10 cellular contexts compared by ENCODE assay signal in the genomic region with DNA sequence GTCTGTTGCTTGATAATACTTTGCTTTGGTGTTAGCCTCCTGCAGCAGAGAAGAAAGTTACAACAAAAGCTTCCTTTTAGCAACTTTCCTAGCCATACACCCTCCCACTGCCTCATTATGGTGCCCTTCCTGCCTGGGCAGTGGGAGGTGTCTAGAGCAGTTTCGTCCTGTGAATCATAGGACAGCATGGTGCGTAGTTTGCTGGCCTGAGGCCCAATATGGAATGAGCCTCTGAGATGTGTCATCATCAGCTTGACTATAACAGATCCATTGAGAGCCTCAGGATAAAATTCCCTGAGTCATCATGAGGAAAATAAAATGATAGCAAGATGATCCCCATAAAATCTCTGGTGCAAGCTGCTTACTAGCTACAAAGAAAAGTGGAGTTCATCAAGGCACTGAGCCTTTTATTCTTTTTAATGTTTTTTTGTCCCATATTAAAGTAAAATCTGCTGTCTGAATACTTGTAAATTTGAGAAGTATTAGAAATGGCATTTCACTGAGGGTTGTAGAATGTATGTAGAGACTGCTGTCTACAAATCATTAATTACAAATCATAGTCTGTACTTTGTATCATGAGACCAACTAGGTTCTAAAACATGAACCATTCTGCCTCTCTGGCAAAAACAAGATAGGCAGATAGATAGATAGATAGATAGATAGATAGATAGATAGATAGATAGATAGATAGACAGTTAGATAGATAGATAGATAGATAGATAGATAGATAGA.
DNase-seq lines count a peak whose midpoint lies in the region; ATAC-seq, FAIRE-seq and TF ChIP-seq lines count a peak whose summit lies in the region.
"Had no signal": no experiment of that assay in that cellular context is flagged by ENCODE, and none has a peak within 500 bp of the region (broad histone marks: within the 10 kb centered on the region; RNA-seq: fewer than 3 reads in every experiment).

No MANE protein-coding gene starts in this region.

- H3K27me3 ChIP-seq in adrenal gland (no peaks in the 10 kb centered on the region), neuronal stem cell (ENCODE audit: control insufficient read depth in 3 of 3, insufficient read depth in 3 of 3, low read depth in 1 of 3, low read length in 3 of 3) (no peaks in the 10 kb centered on the region)
- H3K27me3 ChIP-seq: BLaER1 treated with 17β-estradiol and CSF1 and Interleukin-3, amounts not matched to agents 10 nM and 100 nM had no signal

- H3K4me2 ChIP-seq in neuronal stem cell (ENCODE audit: insufficient read depth, low read length, poor library complexity, severe bottlenecking): no peak overlapping the region
- H3K4me2 ChIP-seq: BLaER1 treated with 17β-estradiol and CSF1 and Interleukin-3, amounts not matched to agents 10 nM and 100 nM had no signal

- no peak for TF ChIP-seq CTCF in adrenal gland (IDR thresholded peaks at IDR 0.05)

- no peak overlapping the region for H3K23ac ChIP-seq in neuronal stem cell (ENCODE audit: low read depth, low read length, poor library complexity)

- no peak overlapping the region for H3K4me3 ChIP-seq in adrenal gland
- H3K4me3 ChIP-seq in neuronal stem cell (ENCODE audit: low read length in 2 of 2): no peak overlapping the region
- H3K4me3 ChIP-seq: BLaER1 treated with 17β-estradiol and CSF1 and Interleukin-3, amounts not matched to agents 10 nM and 100 nM had no signal

- intact Hi-C loops in adrenal gland (cut with DNase I): no loop called here

- no peak overlapping the region for H2BK12ac ChIP-seq in neuronal stem cell (ENCODE audit: low read length)

- no peaks in the 10 kb centered on the region for H3K36me3 ChIP-seq in adrenal gland (replicated peaks in 1 of 2)
- no peaks in the 10 kb centered on the region for H3K36me3 ChIP-seq in neuronal stem cell (replicated peaks in 1 of 2; ENCODE audit: control insufficient read depth in 2 of 2, insufficient read depth in 2 of 2, low read length in 2 of 2)
- H3K36me3 ChIP-seq: BLaER1 treated with 17β-estradiol and CSF1 and Interleukin-3, amounts not matched to agents 10 nM and 100 nM had no signal

- H4K91ac ChIP-seq in neuronal stem cell (ENCODE audit: low read depth, low read length, poor library complexity): no peak overlapping the region

- H3K4me1 ChIP-seq in adrenal gland (replicated peaks in 1 of 2) (no peaks in the 10 kb centered on the region), neuronal stem cell (ENCODE audit: control insufficient read depth in 2 of 2, insufficient read depth in 1 of 2, low read depth in 1 of 2, low read length in 2 of 2) (no peaks in the 10 kb centered on the region)
- H3K4me1 ChIP-seq: BLaER1 treated with 17β-estradiol and CSF1 and Interleukin-3, amounts not matched to agents 10 nM and 100 nM had no signal

- H2BK120ac ChIP-seq in neuronal stem cell (ENCODE audit: low read depth, low read length): no peak overlapping the region

- no peaks in the 10 kb centered on the region for H3K79me1 ChIP-seq in neuronal stem cell (ENCODE audit: low read depth, low read length)

- no peak overlapping the region for H3K27ac ChIP-seq in adrenal gland
- no peak overlapping the region for H3K27ac ChIP-seq in neuronal stem cell (replicated peaks; ENCODE audit: low read length)
- H3K27ac ChIP-seq: BLaER1 treated with 17β-estradiol and CSF1 and Interleukin-3, amounts not matched to agents 10 nM and 100 nM had no signal

- no peak overlapping the region for H3K4ac ChIP-seq in neuronal stem cell (ENCODE audit: low read length)

- TF ChIP-seq POLR2A in adrenal gland (IDR thresholded peaks at IDR 0.05): no peak

- H3K18ac ChIP-seq in neuronal stem cell (ENCODE audit: low read length): no peak overlapping the region

- DNase-seq in HPDE6-E6E7 (ENCODE audit: extremely low spot score): peak; percentile 69
- peak in 6 of 7 donors; percentile 9 to 48 (median 26) for DNase-seq in adrenal gland
- DNase-seq in islet precursor cell: peak; percentile 78
- DNase-seq in stimulated activated naive CD8-positive, alpha-beta T cell treated with anti-CD3 and anti-CD28 coated beads, Interleukin-15, Interleukin-2, amounts not matched to agents 100 U/mL and 50 U/mL, for 24 hours: no peak
- no peak for DNase-seq in NCI-H1930 (lab: John Stamatoyannopoulos, UW)
- DNase-seq in neuronal stem cell (ENCODE audit: low spot score): no peak
- DNase-seq: Right ventricle myocardium superior had no signal

- FAIRE-seq in A204.1 (lab: Jason Lieb, UNC): peak; percentile 98

- no peak overlapping the region for H2AK5ac ChIP-seq in neuronal stem cell (ENCODE audit: low read depth, low read length)

- ATAC-seq in GM18858 (IDR thresholded peaks at IDR 0.05; ENCODE audit: unreplicated experiment): no peak
- ATAC-seq in stimulated activated naive CD8-positive, alpha-beta T cell treated with anti-CD3 and anti-CD28 coated beads, Interleukin-15, Interleukin-2, amounts not matched to agents 100 U/mL and 50 U/mL, for 24 hours: no peak

- no peak overlapping the region for H2BK15ac ChIP-seq in neuronal stem cell (ENCODE audit: low read length)

- WGBS in adrenal gland, 4 donors: 45 to 71% (median 55%) methylated on average over 2 of the region's 2 CpGs
- no CpG with 5 or more reads among the region's 2 CpGs for WGBS in neuronal stem cell (ENCODE audit: extremely low coverage in 2 of 2, insufficient read length in 2 of 2, insufficient replicate concordance in 1 of 2), 2 donors

- no peak overlapping the region for H2AFZ ChIP-seq in neuronal stem cell (ENCODE audit: low read length)

- H2BK5ac ChIP-seq in neuronal stem cell (ENCODE audit: low read length): no peak overlapping the region

- no peak overlapping the region for H3K14ac ChIP-seq in neuronal stem cell (ENCODE audit: low read length)

- no peak overlapping the region for H3K9ac ChIP-seq in neuronal stem cell (ENCODE audit: low read depth, low read length, poor library complexity)
- H3K9ac ChIP-seq: BLaER1 treated with 17β-estradiol and CSF1 and Interleukin-3, amounts not matched to agents 10 nM and 100 nM had no signal

- no peak overlapping the region for H4K8ac ChIP-seq in neuronal stem cell (ENCODE audit: low read depth, low read length)

- H3K9me3 ChIP-seq in adrenal gland (replicated peaks in 1 of 3) (no peaks in the 10 kb centered on the region), neuronal stem cell (replicated peaks in 1 of 2; ENCODE audit: control insufficient read depth in 2 of 2, insufficient read depth in 1 of 2, low read depth in 1 of 2, low read length in 2 of 2) (no peaks in the 10 kb centered on the region)
- H3K9me3 ChIP-seq: BLaER1 treated with 17β-estradiol and CSF1 and Interleukin-3, amounts not matched to agents 10 nM and 100 nM had no signal

Comparison
In these comparisons a context has a peak if more than half of its experiments do, and no peak if none do; other contexts are left out.
1. DNase-seq: peak in HPDE6-E6E7 (single experiment), adrenal gland (6 of 7) and islet precursor cell (single experiment); none in stimulated activated naive CD8-positive, alpha-beta T cell treated with anti-CD3 and anti-CD28 coated beads, Interleukin-15, Interleukin-2, amounts not matched to agents 100 U/mL and 50 U/mL, for 24 hours (single experiment), NCI-H1930 (0 of 2) and neuronal stem cell (single experiment).